In genomic region chr1:45666836-45667235, GRCh38 we compare ENCODE assay signal across 17 cellular contexts. TPM values are rescaled to one million over a fixed set of nuclear protein-coding genes. Genes with fewer than 3 reads are reported as not detected.
DNase-seq lines count a peak whose midpoint lies in the region; ATAC-seq and TF ChIP-seq lines count a peak whose summit lies in the region.
"Had no signal": no experiment of that assay in that cellular context is flagged by ENCODE, and none has a peak within 500 bp of the region (broad histone marks: within the 10 kb centered on the region; RNA-seq: fewer than 3 reads in every experiment).

No MANE protein-coding gene starts in this region.

- H3K4me1 Mint-ChIP-seq in activated naive CD8-positive, alpha-beta T cell (ENCODE audit: low read depth), result peaks cover 58% of the 10 kb centered on the region
- H3K4me1 Mint-ChIP-seq in activated naive CD8-positive, alpha-beta T cell treated with anti-CD3 and anti-CD28 coated beads, Interleukin-2, amount 50 U/mL, for 24 hours, result peaks cover 30% of the 10 kb centered on the region

- H3K27ac ChIP-seq in psoas muscle, result peak overlapping the region; percentile 33
- H3K27ac ChIP-seq: 22Rv1, A549, BLaER1 had no signal

- H3K36me3 Mint-ChIP-seq in activated naive CD8-positive, alpha-beta T cell, result no peaks in the 10 kb centered on the region
- peaks cover 6% of the 10 kb centered on the region for H3K36me3 Mint-ChIP-seq in activated naive CD8-positive, alpha-beta T cell treated with anti-CD3 and anti-CD28 coated beads, Interleukin-2, amount 50 U/mL, for 24 hours (ENCODE audit: low read depth)

- peaks cover 57% of the 10 kb centered on the region for H3K4me1 ChIP-seq in psoas muscle

- H3K9me3 ChIP-seq in psoas muscle, result no peaks in the 10 kb centered on the region
- H3K9me3 ChIP-seq: A549, BLaER1 had no signal

- DNase-seq in activated naive CD8-positive, alpha-beta T cell treated with anti-CD3 and anti-CD28 coated beads, Interleukin-2, amount 50 U/mL, for 24 hours, result no peak
- DNase-seq in left ventricle myocardium superior (no peak), Right ventricle myocardium inferior (ENCODE audit: missing footprints) (no peak), psoas muscle (no peak)
- DNase-seq in effector CD4-positive, alpha-beta T cell, result no peak
- DNase-seq: Calu3; CD8-positive, alpha-beta T cell; DMS79 treated with DMSO at 0.1 percent for 48 hours; GF-D8; H9 had no signal

- no peak for TF ChIP-seq CTCF in psoas muscle (IDR thresholded peaks at IDR 0.05)

- H3K4me3 Mint-ChIP-seq in activated naive CD8-positive, alpha-beta T cell, result no peak overlapping the region
- no peak overlapping the region for H3K4me3 Mint-ChIP-seq in activated naive CD8-positive, alpha-beta T cell treated with anti-CD3 and anti-CD28 coated beads, Interleukin-2, amount 50 U/mL, for 24 hours
- H3K4me3 Mint-ChIP-seq: CD14-positive monocyte; CD8-positive, alpha-beta T cell; H9 had no signal

- 78 to 81% (median 79%) methylated on average over 2 of the region's 2 CpGs for WGBS in psoas muscle, 3 donors

- no peaks in the 10 kb centered on the region for H3K27me3 ChIP-seq in psoas muscle (ENCODE audit: insufficient read depth in 3 of 3, low read length in 2 of 3)
- H3K27me3 ChIP-seq: BLaER1 had no signal

- H3K36me3 ChIP-seq in psoas muscle (ENCODE audit: insufficient read depth in 1 of 2, low read depth in 1 of 2), result no peaks in the 10 kb centered on the region

- peak overlapping the region; percentile 41 for H3K27ac Mint-ChIP-seq in activated naive CD8-positive, alpha-beta T cell
- H3K27ac Mint-ChIP-seq in activated naive CD8-positive, alpha-beta T cell treated with anti-CD3 and anti-CD28 coated beads, Interleukin-2, amount 50 U/mL, for 24 hours, result no peak overlapping the region
- H3K27ac Mint-ChIP-seq: CD8-positive, alpha-beta T cell; H9 had no signal

- H3K27me3 Mint-ChIP-seq in activated naive CD8-positive, alpha-beta T cell, result no peaks in the 10 kb centered on the region
- no peaks in the 10 kb centered on the region for H3K27me3 Mint-ChIP-seq in activated naive CD8-positive, alpha-beta T cell treated with anti-CD3 and anti-CD28 coated beads, Interleukin-2, amount 50 U/mL, for 24 hours

- peak overlapping the region; percentile 2 for H3K4me3 ChIP-seq in psoas muscle
- H3K4me3 ChIP-seq: A549, BLaER1 had no signal

- intact Hi-C loops in left ventricle myocardium superior (cut with micrococcal nuclease), result no loop called here
- intact Hi-C loops in Right ventricle myocardium inferior (cut with DNase I), result no loop called here
- intact Hi-C loops in psoas muscle (cut with DNase I), result no loop called here

- no peak for ATAC-seq in activated naive CD8-positive, alpha-beta T cell treated with anti-CD3 and anti-CD28 coated beads, Interleukin-2, amount 50 U/mL, for 24 hours
- ATAC-seq in left ventricle myocardium superior (peak; percentile 55), Right ventricle myocardium inferior (no peak), psoas muscle (peak in 2 of 4 donors; percentile 42 to 44), GM21619 (IDR thresholded peaks at IDR 0.05; ENCODE audit: unreplicated experiment) (no peak), SK-N-SH treated with all-trans-retinoic acid at 6 μM for 48 hours (no peak)
- ATAC-seq: A549; CD8-positive, alpha-beta T cell had no signal

- H3K9me3 Mint-ChIP-seq in activated naive CD8-positive, alpha-beta T cell (ENCODE audit: low read depth), result no peaks in the 10 kb centered on the region
- no peaks in the 10 kb centered on the region for H3K9me3 Mint-ChIP-seq in activated naive CD8-positive, alpha-beta T cell treated with anti-CD3 and anti-CD28 coated beads, Interleukin-2, amount 50 U/mL, for 24 hours
- H3K9me3 Mint-ChIP-seq: CD14-positive monocyte; CD8-positive, alpha-beta T cell had no signal

TF ChIP-seq in SK-N-SH treated with all-trans-retinoic acid at 6 μM for 48 hours, 23 proteins besides CTCF, POLR2A, EP300 and RAD21:
- TF ChIP-seq, protein P1, sequence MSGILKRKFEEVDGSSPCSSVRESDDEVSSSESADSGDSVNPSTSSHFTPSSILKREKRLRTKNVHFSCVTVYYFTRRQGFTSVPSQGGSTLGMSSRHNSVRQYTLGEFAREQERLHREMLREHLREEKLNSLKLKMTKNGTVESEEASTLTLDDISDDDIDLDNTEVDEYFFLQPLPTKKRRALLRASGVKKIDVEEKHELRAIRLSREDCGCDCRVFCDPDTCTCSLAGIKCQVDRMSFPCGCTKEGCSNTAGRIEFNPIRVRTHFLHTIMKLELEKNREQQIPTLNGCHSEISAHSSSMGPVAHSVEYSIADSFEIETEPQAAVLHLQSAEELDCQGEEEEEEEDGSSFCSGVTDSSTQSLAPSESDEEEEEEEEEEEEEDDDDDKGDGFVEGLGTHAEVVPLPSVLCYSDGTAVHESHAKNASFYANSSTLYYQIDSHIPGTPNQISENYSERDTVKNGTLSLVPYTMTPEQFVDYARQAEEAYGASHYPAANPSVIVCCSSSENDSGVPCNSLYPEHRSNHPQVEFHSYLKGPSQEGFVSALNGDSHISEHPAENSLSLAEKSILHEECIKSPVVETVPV (CRISPR knock-in tag; IDR thresholded peaks at IDR 0.05), result no peak
- no peak for TF ChIP-seq RARB (CRISPR knock-in tag; IDR thresholded peaks at IDR 0.05)
- TF ChIP-seq ESRRG (CRISPR knock-in tag; IDR thresholded peaks at IDR 0.05), result no peak
- TF ChIP-seq ZNF8 (CRISPR knock-in tag; IDR thresholded peaks at IDR 0.05), result no peak
- TF ChIP-seq TSHZ2 (CRISPR knock-in tag; IDR thresholded peaks at IDR 0.05), result no peak

RNA-seq across cellular contexts. Expression of gene GPBP1L1, which starts 19.5 kb away (rescaled TPM):
- total RNA-seq in left ventricle myocardium superior (78.9 TPM), Right ventricle myocardium inferior (74.0 TPM), psoas muscle (10 to 100 TPM; 52.2 to 71.0 (median 64.1) TPM)
- 10 to 100 TPM; 25.8 to 74.4 (median 39.4) TPM for polyA plus RNA-seq in psoas muscle

RNA-seq across cellular contexts. Expression of gene TMEM69, which starts 21.1 kb away (rescaled TPM):
- total RNA-seq in left ventricle myocardium superior (21.7 TPM), Right ventricle myocardium inferior (22.1 TPM), psoas muscle (10 to 100 TPM; 15.3 to 21.9 (median 19.5) TPM)
- 10 to 100 TPM; 16.6 to 50.8 (median 26.9) TPM for polyA plus RNA-seq in psoas muscle

RNA-seq across cellular contexts. Expression of gene CCDC17, which starts 43.0 kb away (rescaled TPM):
- total RNA-seq in left ventricle myocardium superior, result 0.64 TPM
- 1.2 TPM for total RNA-seq in Right ventricle myocardium inferior
- total RNA-seq in psoas muscle, result 1 to 10 TPM; 1.2 to 1.7 (median 1.3) TPM
- 1 to 10 TPM in 2 of 3 donors, under 1 TPM in 1; 0.69 to 2.1 (median 1.1) TPM for polyA plus RNA-seq in psoas muscle
- polyA plus RNA-seq: CD14-positive monocyte had no signal
